In genomic region chr17:49550764-49551163, GRCh38 we compare ENCODE assay signal across 15 cellular contexts. TPM values are rescaled to one million over a fixed set of nuclear protein-coding genes. Genes with fewer than 3 reads are reported as not detected.
DNase-seq lines count a peak whose midpoint lies in the region; ATAC-seq and TF ChIP-seq lines count a peak whose summit lies in the region.
"Not testable (repeated sequence)": the region's sequence is repeated elsewhere in the genome, so short reads cannot be mapped to it uniquely, and the experiment has no call there.
"Had no signal": no experiment of that assay in that cellular context is flagged by ENCODE, and none has a peak within 500 bp of the region (broad histone marks: within the 10 kb centered on the region; RNA-seq: fewer than 3 reads in every experiment).

No MANE protein-coding gene starts in this region.

- H3K4me2 ChIP-seq in BLaER1 = peak overlapping the region; percentile 80; the same call in 1 of the 2 replicates
- H3K4me2 ChIP-seq in BLaER1 treated with 17β-estradiol and CSF1 and Interleukin-3, amounts not matched to agents 10 nM and 100 nM = peak overlapping the region in 8 of 11 experiments; percentile 42 to 83 (median 76); a peak in 12 of 22 replicates

- 94% methylated on average over 9 of the region's 9 CpGs for WGBS in suprapubic skin

- not testable (repeated sequence) for DNase-seq in SJCRH30
- peak; percentile 43 for DNase-seq in Right ventricle myocardium inferior (ENCODE audit: missing footprints)
- peak; percentile 5 for DNase-seq in cardiac septum (ENCODE audit: low spot score)
- DNase-seq in suprapubic skin (ENCODE audit: low spot score in 2 of 2) = peak; percentile 20 to 70
- DNase-seq in type B pancreatic cell (ENCODE audit: extremely low spot score, unreplicated experiment) = peak; percentile 32

- not testable (repeated sequence) for H3K4me3 Mint-ChIP-seq in nephron, type B pancreatic cell

- H3K27ac ChIP-seq in BLaER1; BLaER1 treated with 17β-estradiol and CSF1 and Interleukin-3, amounts not matched to agents 10 nM and 100 nM; suprapubic skin: not testable (repeated sequence)
- H3K27ac ChIP-seq in SJCRH30 = peak overlapping the region; percentile 99

- not testable (repeated sequence) for TF ChIP-seq CTCF in nephron (IDR thresholded peaks at IDR 0.05; ENCODE audit: unreplicated experiment in 3 of 3); suprapubic skin (IDR thresholded peaks at IDR 0.05); type B pancreatic cell (conservative IDR thresholded peaks at IDR 0.05)

- not testable (repeated sequence) for TF ChIP-seq EP300 in suprapubic skin (IDR thresholded peaks at IDR 0.05)

- TF ChIP-seq POLR2A in suprapubic skin (IDR thresholded peaks at IDR 0.05) = not testable (repeated sequence)

- H3K4me1 ChIP-seq in BLaER1 (peaks cover 71% of the 10 kb centered on the region), SJCRH30 (peaks cover 79% of the 10 kb centered on the region), suprapubic skin (peaks cover 26% of the 10 kb centered on the region)
- peaks cover 6 to 75% (median 60%) of the 10 kb centered on the region in 10 experiments; a peak in 18 of 20 replicates for H3K4me1 ChIP-seq in BLaER1 treated with 17β-estradiol and CSF1 and Interleukin-3, amounts not matched to agents 10 nM and 100 nM

- not testable (repeated sequence) for H3K9ac ChIP-seq in BLaER1; BLaER1 treated with 17β-estradiol and CSF1 and Interleukin-3, amounts not matched to agents 10 nM and 100 nM

- not testable (repeated sequence) for ATAC-seq in Right ventricle myocardium inferior

- peak overlapping the region in 2 of 3 experiments; percentile 33 to 60 for H3K27ac Mint-ChIP-seq in nephron
- not testable (repeated sequence) for H3K27ac Mint-ChIP-seq in type B pancreatic cell

- H3K9me3 Mint-ChIP-seq in nephron, type B pancreatic cell: not testable (repeated sequence)

- not testable (repeated sequence) for H3K27me3 ChIP-seq in BLaER1, SJCRH30, suprapubic skin
- peaks cover 0 to 11% (median 0%) of the 10 kb centered on the region in 11 experiments; a peak in 2 of 22 replicates for H3K27me3 ChIP-seq in BLaER1 treated with 17β-estradiol and CSF1 and Interleukin-3, amounts not matched to agents 10 nM and 100 nM

- not testable (repeated sequence) for H4K20me1 ChIP-seq in BLaER1; BLaER1 treated with 17β-estradiol and CSF1 and Interleukin-3, amounts not matched to agents 10 nM and 100 nM

- not testable (repeated sequence) for H3K4me3 ChIP-seq in BLaER1; BLaER1 treated with 17β-estradiol and CSF1 and Interleukin-3, amounts not matched to agents 10 nM and 100 nM; SJCRH30; suprapubic skin

- not testable (repeated sequence) for H3K27me3 Mint-ChIP-seq in nephron (ENCODE audit: low read depth)
- peaks cover 14% of the 10 kb centered on the region for H3K27me3 Mint-ChIP-seq in type B pancreatic cell

- peaks cover 78% of the 10 kb centered on the region for H3K4me1 Mint-ChIP-seq in nephron
- peaks cover 20% of the 10 kb centered on the region for H3K4me1 Mint-ChIP-seq in type B pancreatic cell (ENCODE audit: unreplicated experiment)

- not testable (repeated sequence) for H3K36me3 Mint-ChIP-seq in nephron (ENCODE audit: low read depth); type B pancreatic cell

- not testable (repeated sequence) for H3K9me3 ChIP-seq in BLaER1; BLaER1 treated with 17β-estradiol and CSF1 and Interleukin-3, amounts not matched to agents 10 nM and 100 nM (replicated peaks in 1 of 11); SJCRH30 (replicated peaks); suprapubic skin

- not testable (repeated sequence) for H3K36me3 ChIP-seq in BLaER1; BLaER1 treated with 17β-estradiol and CSF1 and Interleukin-3, amounts not matched to agents 10 nM and 100 nM; SJCRH30; suprapubic skin

- intact Hi-C loops in Right ventricle myocardium inferior (cut with DNase I) = loop anchor here (2.0 kb wide), 1 partner anchor 148 kb away; no protein-coding TSS in a partner anchor
- intact Hi-C loops in cardiac septum (cut with DNase I) = not testable (repeated sequence)

RNA-seq across cellular contexts. Expression of gene NXPH3, which starts 24.9 kb away (rescaled TPM):
- total RNA-seq in SJCRH30 (2014; rRNA removed; shearing (Covaris generic)) = 1.0 and 1.2 TPM in 2 replicates
- 4.5 TPM for total RNA-seq in Right ventricle myocardium inferior
- 4.4 TPM for total RNA-seq in cardiac septum
- 1 to 10 TPM; 1.3 to 5.0 (median 1.5) TPM for total RNA-seq in suprapubic skin
- total RNA-seq in type B pancreatic cell (ENCODE audit: low replicate concordance) = 0.45 and 0.46 TPM in 2 replicates
- total RNA-seq: B cell; Calu3; CD4-positive, alpha-beta memory T cell; CD4-positive, alpha-beta T cell; CD4-positive, CD25-positive, alpha-beta regulatory T cell; CD8-positive, alpha-beta T cell; Daoy had no signal

RNA-seq across cellular contexts. Expression of gene NGFR, which starts 55.7 kb away (rescaled TPM):
- 104 and 105 TPM in 2 replicates for total RNA-seq in SJCRH30 (2014; rRNA removed; shearing (Covaris generic))
- total RNA-seq in Right ventricle myocardium inferior = 10.0 TPM
- total RNA-seq in cardiac septum = 9.9 TPM
- total RNA-seq in suprapubic skin = 10 to 100 TPM; 18.1 to 26.8 (median 22.0) TPM
- total RNA-seq in type B pancreatic cell (ENCODE audit: low replicate concordance) = 2.1 and 41.3 TPM in 2 replicates
